Comparison of ENCODE assay signal across 8 cellular contexts in the genomic region with DNA sequence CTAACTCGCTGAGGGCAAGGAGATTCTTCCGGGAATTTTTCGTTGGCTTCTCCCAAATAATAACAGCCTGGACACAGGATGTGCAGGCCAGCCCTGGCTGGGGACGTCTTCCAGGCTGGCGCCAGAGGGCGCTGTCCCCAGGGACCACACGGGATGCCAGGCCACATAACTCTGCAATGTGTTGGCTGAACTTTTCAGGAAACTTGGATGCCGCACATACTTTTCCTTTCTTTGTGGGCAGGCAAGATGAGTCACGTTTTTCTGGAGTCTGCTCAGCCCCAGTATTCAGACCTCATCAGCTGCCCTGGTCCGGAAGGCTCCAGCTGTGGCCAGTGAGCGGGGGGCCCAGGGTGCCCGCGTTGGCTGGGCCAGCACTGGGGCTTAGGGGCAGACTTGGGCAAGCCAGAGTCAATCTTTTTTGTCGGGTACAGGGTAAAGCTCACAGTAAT.
DNase-seq lines count a peak whose midpoint lies in the region; ATAC-seq, FAIRE-seq and TF ChIP-seq lines count a peak whose summit lies in the region.

No MANE protein-coding gene starts in this region.

- H3K27me3 ChIP-seq in gastroesophageal sphincter, result no peaks in the 10 kb centered on the region

- H3K36me3 Mint-ChIP-seq in activated CD4-positive, alpha-beta T cell treated with anti-CD3 and anti-CD28 coated beads for 36 hours (ENCODE audit: low read depth), result peaks cover 6% of the 10 kb centered on the region

- H3K27ac ChIP-seq in gastroesophageal sphincter, result peak overlapping the region; percentile 32 to 93 (median 88)

- peaks cover 6 to 57% (median 45%) of the 10 kb centered on the region in 3 donors for H3K4me1 ChIP-seq in gastroesophageal sphincter

- no peak overlapping the region for H3K27ac Mint-ChIP-seq in activated CD4-positive, alpha-beta T cell treated with anti-CD3 and anti-CD28 coated beads for 36 hours

- H3K4me3 Mint-ChIP-seq in activated CD4-positive, alpha-beta T cell treated with anti-CD3 and anti-CD28 coated beads for 36 hours, result no peak overlapping the region

- 0 to 30% methylated on average over 2 to 8 of the region's 14 CpGs for WGBS in gastroesophageal sphincter (ENCODE audit: low coverage in 1 of 2), 2 donors

- peak; percentile 49 for DNase-seq in activated CD4-positive, alpha-beta T cell treated with anti-CD3 and anti-CD28 coated beads for 36 hours
- DNase-seq in activated CD4-positive, alpha-beta T cell treated with anti-CD3 and anti-CD28 coated beads for 4 hours, result no peak
- DNase-seq in HS-5 (ENCODE audit: low read depth), result peak; percentile 95
- DNase-seq in omental fat pad (ENCODE audit: low spot score), result no peak
- no peak for DNase-seq in T-helper 2 cell

- peaks cover 20% of the 10 kb centered on the region for H3K4me1 Mint-ChIP-seq in activated CD4-positive, alpha-beta T cell treated with anti-CD3 and anti-CD28 coated beads for 36 hours

- H3K36me3 ChIP-seq in gastroesophageal sphincter, result no peaks in the 10 kb centered on the region

- no peak for ATAC-seq in activated CD4-positive, alpha-beta T cell treated with anti-CD3 and anti-CD28 coated beads for 36 hours
- ATAC-seq in gastroesophageal sphincter, result peak; percentile 91
- peak; percentile 98 for ATAC-seq in omental fat pad (ENCODE audit: low FRiP score)
- ATAC-seq in GM21576 (IDR thresholded peaks at IDR 0.05; ENCODE audit: unreplicated experiment), result no peak

- H3K27me3 Mint-ChIP-seq in activated CD4-positive, alpha-beta T cell treated with anti-CD3 and anti-CD28 coated beads for 36 hours, result no peaks in the 10 kb centered on the region

- CTCF ChIA-PET in activated CD4-positive, alpha-beta T cell treated with anti-CD3 and anti-CD28 coated beads for 36 hours (lab: Charles Lee), result interaction anchor here (1.1 kb wide), 1 partner anchor 306 kb away, joined by 4 read pairs; no protein-coding TSS in a partner anchor

- H3K9me3 Mint-ChIP-seq in activated CD4-positive, alpha-beta T cell treated with anti-CD3 and anti-CD28 coated beads for 36 hours (ENCODE audit: low read depth), result no peaks in the 10 kb centered on the region

- FAIRE-seq in TTC549 (lab: Jason Lieb, UNC), result peak; percentile 90

- POLR2A ChIA-PET in activated CD4-positive, alpha-beta T cell treated with anti-CD3 and anti-CD28 coated beads for 36 hours (lab: Charles Lee), result no interaction called here

- H3K4me3 ChIP-seq in gastroesophageal sphincter, result no peak overlapping the region

- no peaks in the 10 kb centered on the region for H3K9me3 ChIP-seq in gastroesophageal sphincter

- TF ChIP-seq POLR2A in gastroesophageal sphincter (IDR thresholded peaks at IDR 0.05), result no peak

- intact Hi-C loops in activated CD4-positive, alpha-beta T cell treated with anti-CD3 and anti-CD28 coated beads for 36 hours (cut with DNase I, micrococcal nuclease), result loop anchor here in 1 of 2 experiments (10.0 kb wide), 1 partner anchor 389 kb away; no protein-coding TSS in a partner anchor

- TF ChIP-seq CTCF in gastroesophageal sphincter (IDR thresholded peaks at IDR 0.05), result peak; percentile 93 to 97 (median 94)
- TF ChIP-seq CTCF in omental fat pad (IDR thresholded peaks at IDR 0.05), result peak in 2 of 3 donors; percentile 75 to 76

- no peak for TF ChIP-seq EP300 in gastroesophageal sphincter (IDR thresholded peaks at IDR 0.05)

Comparison
In these comparisons a context has a peak if more than half of its experiments do, and no peak if none do; other contexts are left out.
1. DNase-seq: peak in activated CD4-positive, alpha-beta T cell treated with anti-CD3 and anti-CD28 coated beads for 36 hours (single experiment) and HS-5 (single experiment); none in activated CD4-positive, alpha-beta T cell treated with anti-CD3 and anti-CD28 coated beads for 4 hours (0 of 2), omental fat pad (single experiment) and T-helper 2 cell (0 of 5).
2. ATAC-seq: peak in gastroesophageal sphincter (single experiment) and omental fat pad (single experiment); none in activated CD4-positive, alpha-beta T cell treated with anti-CD3 and anti-CD28 coated beads for 36 hours (single experiment) and GM21576 (single experiment).